In genomic region chr1:98260421-98260820, GRCh38 we compare ENCODE assay signal across 24 cellular contexts.
"Had no signal": no experiment of that assay in that cellular context is flagged by ENCODE, and none has a peak within 500 bp of the region (broad histone marks: within the 10 kb centered on the region; RNA-seq: fewer than 3 reads in every experiment).

No MANE protein-coding gene starts in this region.

- DNase-seq: naive thymus-derived CD8-positive, alpha-beta T cell; nephron progenitor cell; nucleus accumbens; pancreas; right cardiac atrium; right lobe of liver; sigmoid colon; small intestine; stimulated activated CD4-positive, alpha-beta T cell treated with anti-CD3 and anti-CD28 coated beads, Interleukin-15, amount 100 ng/mL, for 24 hours; stimulated activated CD4-positive, alpha-beta T cell treated with anti-CD3 and anti-CD28 coated beads, Interleukin-2, amount 100 ng/mL, for 24 hours; stimulated activated CD4-positive, alpha-beta T cell treated with anti-CD3 and anti-CD28 coated beads, Interleukin-2, amount 100 ng/mL, for 48 hours; stimulated activated CD4-positive, alpha-beta T cell treated with anti-CD3 and anti-CD28 coated beads, Interleukin-4, amount 100 ng/mL, for 24 hours; stimulated activated naive B cell treated with anti-CD40 and anti-IgM and Interleukin-4, amounts not matched to agents 10 μg/mL and 1 μg/mL and 100 μg/mL, for 72 hours; stimulated activated naive CD4-positive, alpha-beta T cell treated with Interleukin-2 at 50 U/mL for 16 hours; stomach; thyroid gland; trophoblast cell; upper lobe of left lung had no signal

- H3K27me3 ChIP-seq: neutrophil, pancreas, right lobe of liver, sigmoid colon, stomach, thyroid gland, tibial nerve, upper lobe of left lung, vagina had no signal

- H3K27ac ChIP-seq: neutrophil, pancreas, prostate gland, right lobe of liver, sigmoid colon, stomach, thoracic aorta, thyroid gland, tibial nerve, upper lobe of left lung, vagina had no signal

- H3K36me3 ChIP-seq: neutrophil, pancreas, prostate gland, right lobe of liver, sigmoid colon, stomach, thoracic aorta, thyroid gland, tibial nerve, upper lobe of left lung, vagina had no signal

- FAIRE-seq: pancreas, urothelium cell line had no signal

- H3K4me3 ChIP-seq: pancreas, prostate gland, right lobe of liver, sigmoid colon, stomach, thoracic aorta, thyroid gland, tibial nerve, upper lobe of left lung, vagina had no signal

- H3K4me1 ChIP-seq: pancreas, prostate gland, right lobe of liver, sigmoid colon, stomach, thyroid gland, tibial nerve, upper lobe of left lung, vagina had no signal

- H3K9me3 ChIP-seq: neutrophil, pancreas, prostate gland, right lobe of liver, sigmoid colon, stomach, thoracic aorta, thyroid gland, upper lobe of left lung, vagina had no signal
